13 cellular contexts compared by ENCODE assay signal in genomic region chr22:35343664-35344550, GRCh38.
"Had no signal": no experiment of that assay in that cellular context is flagged by ENCODE, and none has a peak within 500 bp of the region (broad histone marks: within the 10 kb centered on the region; RNA-seq: fewer than 3 reads in every experiment).

No MANE protein-coding gene starts in this region.

- H3K4me3 ChIP-seq: colonic mucosa, left lung, psoas muscle had no signal

- H3K27me3 ChIP-seq: colonic mucosa, left lung had no signal

- ATAC-seq: activated CD8-positive, alpha-beta memory T cell treated with anti-CD3 and anti-CD28 coated beads, Interleukin-2, amount 10 ng/mL, durations not matched to agents 7 days and 5 days; left lung; psoas muscle; right cardiac atrium had no signal

- H3K27ac ChIP-seq: colonic mucosa, left lung, psoas muscle had no signal

- DNase-seq: activated CD4-positive, alpha-beta memory T cell treated with anti-CD3 and anti-CD28 coated beads for 36 hours; activated CD8-positive, alpha-beta memory T cell treated with anti-CD3 and anti-CD28 coated beads, Interleukin-2, amount 10 ng/mL, durations not matched to agents 7 days and 5 days; activated naive CD4-positive, alpha-beta T cell treated with anti-CD3 and anti-CD28 coated beads for 36 hours; aorta; colonic mucosa; endodermal cell; mammary epithelial cell; naive B cell; psoas muscle had no signal

- H3K9me3 ChIP-seq: colonic mucosa, left lung, psoas muscle had no signal

- FAIRE-seq: frontal cortex, TTC549 had no signal

- H3K4me1 ChIP-seq: colonic mucosa, psoas muscle had no signal

- H3K36me3 ChIP-seq: colonic mucosa had no signal
